Comparison of ENCODE assay signal across 29 cellular contexts in genomic region chr5:154363411-154363810, GRCh38.
"Had no signal": no experiment of that assay in that cellular context is flagged by ENCODE, and none has a peak within 500 bp of the region (broad histone marks: within the 10 kb centered on the region; RNA-seq: fewer than 3 reads in every experiment).

No MANE protein-coding gene starts in this region.

- H3K4me3 Mint-ChIP-seq: naive thymus-derived CD8-positive, alpha-beta T cell; natural killer cell treated with Interleukin-12 subunit alpha and Interleukin-12 subunit beta and Interleukin-15 and Interleukin-18, amount 100 ng/mL, for 72 hours; nephron progenitor cell; neural crest cell; stimulated activated memory B cell treated with anti-CD40 and anti-IgM and Interleukin-4, amounts not matched to agents 10 μg/mL and 1 μg/mL and 100 μg/mL, for 72 hours; stimulated activated naive CD8-positive, alpha-beta T cell treated with anti-CD3 and anti-CD28 coated beads, Interleukin-15, amount 100 ng/mL, for 72 hours; type B pancreatic cell had no signal

- H3K4me1 Mint-ChIP-seq: stimulated activated naive CD8-positive, alpha-beta T cell treated with anti-CD3 and anti-CD28 coated beads, Interleukin-15, amount 100 ng/mL, for 72 hours had no signal

- H3K79me2 ChIP-seq: parathyroid adenoma had no signal

- H3K27ac Mint-ChIP-seq: naive thymus-derived CD8-positive, alpha-beta T cell; natural killer cell treated with Interleukin-12 subunit alpha and Interleukin-12 subunit beta and Interleukin-15 and Interleukin-18, amount 100 ng/mL, for 72 hours; progenitor cell of endocrine pancreas; stimulated activated memory B cell treated with anti-CD40 and anti-IgM and Interleukin-4, amounts not matched to agents 10 μg/mL and 1 μg/mL and 100 μg/mL, for 72 hours; type B pancreatic cell had no signal

- H3K27ac ChIP-seq: ovary, parathyroid adenoma, psoas muscle, right lobe of liver, sigmoid colon, suprapubic skin, testis, tibial artery, transverse colon, upper lobe of right lung, uterus had no signal

- H3K36me3 ChIP-seq: ovary, right lobe of liver, sigmoid colon, suprapubic skin, tibial artery, transverse colon, uterus had no signal

- DNase-seq: naive thymus-derived CD8-positive, alpha-beta T cell; nephron progenitor cell; occipital lobe; ovary; psoas muscle; right cardiac atrium; right lobe of liver; small intestine; stimulated activated CD4-positive, alpha-beta T cell treated with anti-CD3 and anti-CD28 coated beads, Interleukin-15, amount 100 ng/mL, for 24 hours; stimulated activated CD4-positive, alpha-beta T cell treated with anti-CD3 and anti-CD28 coated beads, Interleukin-2, amount 100 ng/mL, for 24 hours; stimulated activated CD4-positive, alpha-beta T cell treated with anti-CD3 and anti-CD28 coated beads, Interleukin-2, amount 100 ng/mL, for 48 hours; stimulated activated CD4-positive, alpha-beta T cell treated with anti-CD3 and anti-CD28 coated beads, Interleukin-4, amount 100 ng/mL, for 24 hours; stimulated activated naive CD4-positive, alpha-beta T cell; stimulated activated naive CD8-positive, alpha-beta T cell treated with anti-CD3 and anti-CD28 coated beads, Interleukin-15, amount 100 ng/mL, for 72 hours; stimulated activated naive CD8-positive, alpha-beta T cell treated with anti-CD3 and anti-CD28 coated beads, Interleukin-15, Interleukin-2, amounts not matched to agents 100 U/mL and 50 U/mL, for 24 hours; substantia nigra; testis; tibial artery; transverse colon; upper lobe of right lung; uterus had no signal

- H3K9ac ChIP-seq: parathyroid adenoma had no signal

- H3K27me3 Mint-ChIP-seq: naive thymus-derived CD8-positive, alpha-beta T cell; natural killer cell treated with Interleukin-12 subunit alpha and Interleukin-12 subunit beta and Interleukin-15 and Interleukin-18, amount 100 ng/mL, for 72 hours; progenitor cell of endocrine pancreas; stimulated activated memory B cell treated with anti-CD40 and anti-IgM and Interleukin-4, amounts not matched to agents 10 μg/mL and 1 μg/mL and 100 μg/mL, for 72 hours; stimulated activated naive CD8-positive, alpha-beta T cell treated with anti-CD3 and anti-CD28 coated beads, Interleukin-15, amount 100 ng/mL, for 72 hours had no signal

- H3K36me3 Mint-ChIP-seq: type B pancreatic cell had no signal

- H3K27me3 ChIP-seq: ovary, right lobe of liver, sigmoid colon, suprapubic skin, testis, tibial artery, transverse colon, upper lobe of right lung, uterus had no signal

- FAIRE-seq: small intestine had no signal

- H3K9me3 ChIP-seq: ovary, psoas muscle, right lobe of liver, sigmoid colon, suprapubic skin, testis, tibial artery, transverse colon, upper lobe of right lung, uterus had no signal

- ATAC-seq: naive thymus-derived CD8-positive, alpha-beta T cell; natural killer cell treated with Interleukin-12 subunit alpha and Interleukin-12 subunit beta and Interleukin-15 and Interleukin-18, amount 100 ng/mL, for 72 hours; psoas muscle; right cardiac atrium; right lobe of liver; stimulated activated memory B cell treated with anti-CD40 and anti-IgM and Interleukin-4, amounts not matched to agents 10 μg/mL and 1 μg/mL and 100 μg/mL, for 72 hours; stimulated activated naive CD8-positive, alpha-beta T cell treated with anti-CD3 and anti-CD28 coated beads, Interleukin-15, amount 100 ng/mL, for 72 hours; stimulated activated naive CD8-positive, alpha-beta T cell treated with anti-CD3 and anti-CD28 coated beads, Interleukin-15, Interleukin-2, amounts not matched to agents 100 U/mL and 50 U/mL, for 24 hours; upper lobe of right lung had no signal

- H3K4me1 ChIP-seq: right lobe of liver had no signal

- H3K4me3 ChIP-seq: ovary, psoas muscle, right lobe of liver, sigmoid colon, suprapubic skin, testis, tibial artery, transverse colon, upper lobe of right lung, uterus had no signal

- H2AFZ ChIP-seq: parathyroid adenoma had no signal

- H3K9me3 Mint-ChIP-seq: naive thymus-derived CD8-positive, alpha-beta T cell; natural killer cell treated with Interleukin-12 subunit alpha and Interleukin-12 subunit beta and Interleukin-15 and Interleukin-18, amount 100 ng/mL, for 72 hours; nephron progenitor cell; neural crest cell; stimulated activated memory B cell treated with anti-CD40 and anti-IgM and Interleukin-4, amounts not matched to agents 10 μg/mL and 1 μg/mL and 100 μg/mL, for 72 hours; stimulated activated naive CD8-positive, alpha-beta T cell treated with anti-CD3 and anti-CD28 coated beads, Interleukin-15, amount 100 ng/mL, for 72 hours; type B pancreatic cell had no signal
